Comparison of ENCODE assay signal across 13 cellular contexts in the genomic region with DNA sequence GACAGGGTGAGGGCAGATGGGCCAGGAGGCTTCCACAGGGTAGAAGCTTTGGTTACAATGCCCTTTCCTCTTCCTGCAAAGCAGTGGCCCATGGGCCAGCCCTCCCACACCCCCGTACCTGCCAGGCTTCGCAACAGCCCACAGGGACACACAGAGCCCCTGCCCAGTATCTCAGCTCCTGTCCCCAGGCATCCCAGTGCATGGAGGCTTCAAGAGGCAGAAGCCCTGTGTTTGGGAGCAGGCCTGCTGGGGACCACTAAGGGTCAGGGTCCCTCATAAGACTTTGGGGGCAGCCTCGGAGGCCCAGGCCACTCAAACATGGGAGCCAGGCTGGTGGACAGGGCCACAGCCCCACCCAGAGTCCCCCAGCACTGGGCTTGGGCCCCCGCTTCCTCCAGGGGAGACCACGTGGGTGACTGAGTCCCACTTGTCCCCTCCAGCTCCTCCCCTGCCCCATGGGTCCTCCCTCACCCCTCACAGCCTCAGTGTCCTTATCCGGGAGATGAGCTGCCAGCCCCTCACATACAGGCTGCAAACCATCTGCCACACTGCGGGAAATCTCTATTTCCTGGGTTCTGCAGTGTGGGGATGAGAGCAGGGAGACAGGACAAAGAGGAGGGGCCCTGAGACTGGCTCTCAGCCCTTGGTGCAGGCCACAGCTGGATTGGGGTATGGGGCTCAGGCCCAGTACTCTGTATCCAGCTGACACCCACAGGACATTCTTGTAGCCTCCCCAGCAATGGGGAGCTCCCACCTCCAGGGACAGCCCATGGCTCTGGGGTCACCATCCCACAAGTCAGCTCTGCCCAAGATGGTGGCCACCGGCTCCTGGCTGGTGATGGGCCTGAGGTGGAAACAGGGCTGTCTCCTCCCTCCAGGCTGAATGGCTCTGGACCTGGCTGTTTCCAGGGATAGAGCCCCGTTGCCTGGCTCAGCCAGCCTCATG. TPM values are rescaled to one million over a fixed set of nuclear protein-coding genes. Genes with fewer than 3 reads are reported as not detected.
DNase-seq lines count a peak whose midpoint lies in the region; ATAC-seq and TF ChIP-seq lines count a peak whose summit lies in the region.
"Had no signal": no experiment of that assay in that cellular context is flagged by ENCODE, and none has a peak within 500 bp of the region (broad histone marks: within the 10 kb centered on the region; RNA-seq: fewer than 3 reads in every experiment).

No MANE protein-coding gene starts in this region.

- H3K27me3 ChIP-seq in BE2C (no peaks in the 10 kb centered on the region), ovary (no peaks in the 10 kb centered on the region), PC-9 (ENCODE audit: insufficient read depth, low read depth) (no peaks in the 10 kb centered on the region)

- H3K9me3 Mint-ChIP-seq in WTC11, result no peaks in the 10 kb centered on the region
- H3K9me3 Mint-ChIP-seq: nephron had no signal

- TF ChIP-seq CTCF in BE2C (IDR thresholded peaks at IDR 0.05; ENCODE audit: low read depth, low read length) (no peak), WTC11 (IDR thresholded peaks at IDR 0.05) (no peak), ovary (IDR thresholded peaks at IDR 0.05) (no peak), PC-9 (conservative IDR thresholded peaks at IDR 0.05) (no peak)

- no peaks in the 10 kb centered on the region for H3K36me3 Mint-ChIP-seq in WTC11

- DNase-seq in BE2C (peak; percentile 3), WTC11 (ENCODE audit: low spot score) (peak; percentile 4), Right ventricle myocardium superior (peak; percentile 33), ovary (peak; percentile 6 to 25 (median 14)), GM19240 (ENCODE audit: insufficient read length, low spot score) (no peak), PC-9 (no peak), G401 (ENCODE audit: low spot score) (no peak)
- DNase-seq: dermis blood vessel endothelial cell, NCI-H1417 treated with DMSO at 0.1 percent for 48 hours, NCI-H526 treated with DMSO at 0.1 percent for 48 hours, SHP77 had no signal

- intact Hi-C loops in Right ventricle myocardium superior (cut with DNase I), result no loop called here
- intact Hi-C loops in ovary (cut with DNase I), result no loop called here
- intact Hi-C loops in PC-9 (cut with micrococcal nuclease; ENCODE audit: unreplicated experiment), result no loop called here

- no TSS peak for BruUV-seq in PC-9 (replicated peaks; lab: Mats Ljungman, UMichigan)

- CTCF ChIA-PET in WTC11 (lab: Charles Lee), result interaction anchor here (1.3 to 1.6 kb wide), 2 partner anchors 12 to 57 kb away, joined by 4 to 5 read pairs; no protein-coding TSS in a partner anchor
- CTCF ChIA-PET in PC-9 (lab: Charles Lee), result interaction anchor here (1.1 kb wide), 1 partner anchor 49 kb away, joined by 5 read pairs; no protein-coding TSS in a partner anchor

- WGBS in ovary, 3 donors, result 92 to 95% (median 92%) methylated on average over 9 of the region's 9 CpGs

- H3K4me3 Mint-ChIP-seq in WTC11, result no peak overlapping the region
- H3K4me3 Mint-ChIP-seq: nephron had no signal

- no peak for TF ChIP-seq POLR2A in ovary (IDR thresholded peaks at IDR 0.05)

- no peak overlapping the region for H3K4me2 ChIP-seq in PC-9

- no peak for TF ChIP-seq EP300 in ovary (IDR thresholded peaks at IDR 0.05)

- no peaks in the 10 kb centered on the region for H3K27me3 Mint-ChIP-seq in WTC11 (ENCODE audit: low read depth)

- no peaks in the 10 kb centered on the region for H3K79me2 ChIP-seq in PC-9 (ENCODE audit: low read depth)

- H2AFZ ChIP-seq in PC-9, result no peak overlapping the region

- H3K27ac ChIP-seq in ovary (no peak overlapping the region), PC-9 (no peak overlapping the region)

- ATAC-seq in WTC11 (no peak), Right ventricle myocardium superior (ENCODE audit: poor library complexity) (no peak), GM19023 (IDR thresholded peaks at IDR 0.05; ENCODE audit: unreplicated experiment) (no peak)

- H3K9me3 ChIP-seq in BE2C (no peaks in the 10 kb centered on the region), ovary (no peaks in the 10 kb centered on the region), PC-9 (ENCODE audit: insufficient read depth, low read depth) (no peaks in the 10 kb centered on the region)

- no peaks in the 10 kb centered on the region for H3K9me2 ChIP-seq in PC-9 (ENCODE audit: insufficient read depth)

- H3K4me1 Mint-ChIP-seq in WTC11, result peaks cover 6% of the 10 kb centered on the region; the same call in 1 of the 2 replicates

- H3K27ac Mint-ChIP-seq in WTC11, result no peak overlapping the region

- H3K4me1 ChIP-seq in BE2C, result no peaks in the 10 kb centered on the region
- no peaks in the 10 kb centered on the region for H3K4me1 ChIP-seq in ovary (ENCODE audit: insufficient read depth)
- H3K4me1 ChIP-seq in PC-9 (replicated peaks; ENCODE audit: insufficient read depth), result no peaks in the 10 kb centered on the region

- H3K4me3 ChIP-seq in BE2C (ENCODE audit: low read depth, low read length), result no peak overlapping the region
- no peak overlapping the region for H3K4me3 ChIP-seq in ovary
- H3K4me3 ChIP-seq in PC-9, result no peak overlapping the region

- in situ Hi-C loops in G401 (cut with HindIII; ENCODE audit: low sequenced_read_pairs), result no loop called here

- H3F3A ChIP-seq in PC-9 (ENCODE audit: insufficient read depth, low read depth), result no peaks in the 10 kb centered on the region

- H4K20me1 ChIP-seq in PC-9 (ENCODE audit: insufficient read depth), result no peaks in the 10 kb centered on the region

- POLR2A ChIA-PET in WTC11 (lab: Charles Lee), result no interaction called here
- POLR2A ChIA-PET in PC-9 (lab: Charles Lee; ENCODE audit: unreplicated experiment), result interaction anchor here (0.6 to 1.0 kb wide), 2 partner anchors 48 to 133 kb away, joined by 3 to 4 read pairs; no protein-coding TSS in a partner anchor

- no peaks in the 10 kb centered on the region for H3K36me3 ChIP-seq in BE2C
- no peaks in the 10 kb centered on the region for H3K36me3 ChIP-seq in ovary
- no peaks in the 10 kb centered on the region for H3K36me3 ChIP-seq in PC-9 (ENCODE audit: low read depth)

TF ChIP-seq in WTC11, 78 proteins besides CTCF, POLR2A, EP300 and RAD21:
- TF ChIP-seq ZNF121 (CRISPR knock-in tag; IDR thresholded peaks at IDR 0.05), result no peak
- TF ChIP-seq ATF1 (CRISPR knock-in tag; IDR thresholded peaks at IDR 0.05), result no peak
- no peak for TF ChIP-seq TCF7 (CRISPR knock-in tag; IDR thresholded peaks at IDR 0.05; ENCODE audit: low read depth)
- no peak for TF ChIP-seq AR (CRISPR knock-in tag; IDR thresholded peaks at IDR 0.05)
- no peak for TF ChIP-seq ZNF263 (CRISPR knock-in tag; IDR thresholded peaks at IDR 0.05; ENCODE audit: low read depth)
- no peak for TF ChIP-seq IRF2 (CRISPR knock-in tag; IDR thresholded peaks at IDR 0.05; ENCODE audit: borderline replicate concordance, low read depth)
- TF ChIP-seq ZNF219 (CRISPR knock-in tag; IDR thresholded peaks at IDR 0.05; ENCODE audit: borderline replicate concordance), result no peak
TF ChIP-seq in WTC11: peak in this region for 0.

RNA-seq across cellular contexts. Expression of gene WNT9A, which starts 50.7 kb away (rescaled TPM):
- not detected for polyA plus RNA-seq in BE2C (2012; ENCODE audit: insufficient read depth, insufficient read length, low read depth)
- total RNA-seq in WTC11 (2021), result 1.1 to 1.5 TPM (median 1.3 TPM) in 3 replicates
- total RNA-seq in Right ventricle myocardium superior, result 0.59 TPM
- 10 to 100 TPM in 3 of 7 donors, 1 to 10 TPM in 4; 3.9 to 15.9 (median 9.8) TPM for total RNA-seq in ovary
- 10 to 100 TPM in 1 of 2 donors, 1 to 10 TPM in 1; 1.1 to 10.8 TPM for polyA plus RNA-seq in ovary
- 42.2 and 42.4 TPM in 2 replicates for total RNA-seq in PC-9 (2021)
- total RNA-seq in G401 (2014; rRNA removed; shearing (Covaris generic)), result 1.2 and 2.7 TPM in 2 replicates

Comparison
In these comparisons a context has a peak if more than half of its experiments do, and no peak if none do; other contexts are left out.
1. DNase-seq: peak in BE2C (single experiment), WTC11 (single experiment), Right ventricle myocardium superior (single experiment) and ovary (5 of 5); none in GM19240 (single experiment), PC-9 (0 of 2) and G401 (single experiment).